Comparison of ENCODE assay signal across 15 cellular contexts in the genomic region with DNA sequence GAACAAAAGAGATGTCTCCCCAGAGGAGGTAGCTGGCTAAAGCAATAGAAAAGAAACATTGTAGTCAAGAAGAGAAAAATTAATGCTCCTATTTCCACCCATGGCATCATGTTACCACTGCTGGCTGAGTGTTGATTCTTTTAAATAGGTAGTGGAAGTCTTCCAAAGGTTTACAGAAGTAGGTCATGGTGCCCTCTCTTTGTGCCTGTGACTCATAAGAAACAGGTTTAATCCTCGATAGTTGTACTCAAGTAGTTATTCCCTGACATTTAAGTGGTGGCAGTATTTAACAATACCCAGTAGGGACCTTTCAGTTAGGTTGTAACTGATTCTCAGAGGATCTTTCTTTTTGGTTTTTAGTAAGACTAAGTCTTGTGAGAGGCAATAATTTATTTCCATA.
"Had no signal": no experiment of that assay in that cellular context is flagged by ENCODE, and none has a peak within 500 bp of the region (broad histone marks: within the 10 kb centered on the region; RNA-seq: fewer than 3 reads in every experiment).

No MANE protein-coding gene starts in this region.

- FAIRE-seq: islet of Langerhans, TTC549 had no signal

- ATAC-seq: foreskin keratinocyte, heart left ventricle, left lobe of liver had no signal

- DNase-seq: activated B cell treated with CpG ODN at 0.5 μM for 24 hours; activated CD4-positive, alpha-beta T cell treated with anti-CD3 and anti-CD28 coated beads, Interleukin-2, amount 10 ng/mL, durations not matched to agents 24 days and 14 days; activated naive CD4-positive, alpha-beta T cell treated with anti-CD3 and anti-CD28 coated beads, Interleukin-2, amount 10 ng/mL, durations not matched to agents 7 days and 5 days; adrenal gland; brain microvascular endothelial cell; dorsolateral prefrontal cortex; heart left ventricle; mesenchymal stem cell; stimulated activated CD4-positive, alpha-beta T cell treated with anti-CD3 and anti-CD28 coated beads, Interleukin-15, amount 100 ng/mL, for 24 hours; stimulated activated CD4-positive, alpha-beta T cell treated with anti-CD3 and anti-CD28 coated beads, Interleukin-4, amount 100 ng/mL, for 24 hours; upper lobe of left lung had no signal

- H3K4me3 ChIP-seq: adrenal gland, dorsolateral prefrontal cortex, heart left ventricle, upper lobe of left lung had no signal
